2 cellular contexts compared by ENCODE assay signal in genomic region chr20:51238675-51239305, GRCh38.
TF ChIP-seq lines count a peak whose summit lies in the region.

No MANE protein-coding gene starts in this region.

TF ChIP-seq in SK-N-SH, 30 proteins besides CTCF, POLR2A, EP300 and RAD21 (continued from another document):
- no peak for TF ChIP-seq MAX (IDR thresholded peaks at IDR 0.05; ENCODE audit: low read depth)

TF ChIP-seq in SK-N-SH treated with all-trans-retinoic acid at 6 μM for 48 hours, 23 proteins besides CTCF, POLR2A, EP300 and RAD21:
- TF ChIP-seq CSRNP3 (CRISPR knock-in tag; IDR thresholded peaks at IDR 0.05) (no peak), ZNF70 (CRISPR knock-in tag; IDR thresholded peaks at IDR 0.05) (no peak), ISL1 (CRISPR knock-in tag; IDR thresholded peaks at IDR 0.05) (no peak), BACH2 (CRISPR knock-in tag; IDR thresholded peaks at IDR 0.05; ENCODE audit: borderline replicate concordance) (no peak), TSHZ2 (CRISPR knock-in tag; IDR thresholded peaks at IDR 0.05) (no peak), ZC3H10 (CRISPR knock-in tag; IDR thresholded peaks at IDR 0.05) (no peak), GLIS3 (CRISPR knock-in tag; IDR thresholded peaks at IDR 0.05) (no peak), TCF4 (CRISPR knock-in tag; IDR thresholded peaks at IDR 0.05; ENCODE audit: borderline replicate concordance) (no peak), TOX (CRISPR knock-in tag; IDR thresholded peaks at IDR 0.05; ENCODE audit: borderline replicate concordance) (no peak), ZFP30 (CRISPR knock-in tag; IDR thresholded peaks at IDR 0.05) (no peak), ARNTL (CRISPR knock-in tag; IDR thresholded peaks at IDR 0.05; ENCODE audit: borderline replicate concordance, low read depth) (no peak), ZNF8 (CRISPR knock-in tag; IDR thresholded peaks at IDR 0.05) (no peak), RARB (CRISPR knock-in tag; IDR thresholded peaks at IDR 0.05) (no peak), PPARA (CRISPR knock-in tag; IDR thresholded peaks at IDR 0.05; ENCODE audit: borderline replicate concordance) (no peak), ESRRG (CRISPR knock-in tag; IDR thresholded peaks at IDR 0.05) (no peak), CSDC2 (CRISPR knock-in tag; IDR thresholded peaks at IDR 0.05) (no peak)
- TF ChIP-seq, protein P1, sequence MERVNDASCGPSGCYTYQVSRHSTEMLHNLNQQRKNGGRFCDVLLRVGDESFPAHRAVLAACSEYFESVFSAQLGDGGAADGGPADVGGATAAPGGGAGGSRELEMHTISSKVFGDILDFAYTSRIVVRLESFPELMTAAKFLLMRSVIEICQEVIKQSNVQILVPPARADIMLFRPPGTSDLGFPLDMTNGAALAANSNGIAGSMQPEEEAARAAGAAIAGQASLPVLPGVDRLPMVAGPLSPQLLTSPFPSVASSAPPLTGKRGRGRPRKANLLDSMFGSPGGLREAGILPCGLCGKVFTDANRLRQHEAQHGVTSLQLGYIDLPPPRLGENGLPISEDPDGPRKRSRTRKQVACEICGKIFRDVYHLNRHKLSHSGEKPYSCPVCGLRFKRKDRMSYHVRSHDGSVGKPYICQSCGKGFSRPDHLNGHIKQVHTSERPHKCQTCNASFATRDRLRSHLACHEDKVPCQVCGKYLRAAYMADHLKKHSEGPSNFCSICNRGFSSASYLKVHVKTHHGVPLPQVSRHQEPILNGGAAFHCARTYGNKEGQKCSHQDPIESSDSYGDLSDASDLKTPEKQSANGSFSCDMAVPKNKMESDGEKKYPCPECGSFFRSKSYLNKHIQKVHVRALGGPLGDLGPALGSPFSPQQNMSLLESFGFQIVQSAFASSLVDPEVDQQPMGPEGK (CRISPR knock-in tag; IDR thresholded peaks at IDR 0.05; ENCODE audit: borderline replicate concordance): no peak
TF ChIP-seq in SK-N-SH treated with all-trans-retinoic acid at 6 μM for 48 hours: peak in this region for 0.
